17 cellular contexts compared by ENCODE assay signal in the genomic region with DNA sequence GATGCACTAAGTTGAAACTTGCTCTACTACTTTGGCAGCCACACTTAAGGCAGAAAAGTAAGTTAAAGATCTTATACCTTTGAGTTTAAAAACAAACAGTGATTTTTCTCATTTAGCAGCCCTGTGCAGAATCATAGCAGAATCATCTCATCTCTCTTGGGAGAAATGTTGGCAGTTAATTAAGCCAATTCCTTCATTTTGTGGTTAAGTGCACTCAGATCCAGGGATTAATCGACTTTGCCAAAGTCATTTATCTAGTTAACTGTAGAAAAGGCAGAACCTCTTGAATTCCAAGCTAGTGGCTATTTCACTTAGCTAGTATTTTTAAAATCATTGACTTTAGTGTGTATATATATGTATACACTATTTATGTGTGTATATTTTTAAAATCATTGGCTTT.
DNase-seq lines count a peak whose midpoint lies in the region; TF ChIP-seq lines count a peak whose summit lies in the region.
"Had no signal": no experiment of that assay in that cellular context is flagged by ENCODE, and none has a peak within 500 bp of the region (broad histone marks: within the 10 kb centered on the region; RNA-seq: fewer than 3 reads in every experiment).

No MANE protein-coding gene starts in this region.

- CTCF ChIA-PET in activated naive CD4-positive, alpha-beta T cell treated with anti-CD3 and anti-CD28 coated beads, Interleukin-2, amount 10 ng/mL, durations not matched to agents 7 days and 5 days (lab: Charles Lee), result no interaction called here

- H3K27me3 Mint-ChIP-seq in T-helper 2 cell treated with Interferon-gamma antibody and Interleukin-4, amounts not matched to agents 5 μg/mL and 100 μg/mL, for 36 hours (ENCODE audit: low read depth), result no peaks in the 10 kb centered on the region
- no peaks in the 10 kb centered on the region for H3K27me3 Mint-ChIP-seq in activated naive CD4-positive, alpha-beta T cell treated with anti-CD3 and anti-CD28 coated beads, Interleukin-2, amount 10 ng/mL, durations not matched to agents 7 days and 5 days
- H3K27me3 Mint-ChIP-seq: CD4-positive, alpha-beta memory T cell had no signal

- H3K4me3 ChIP-seq in AG10803 (ENCODE audit: low read length) (no peak overlapping the region), retinal pigment epithelial cell (ENCODE audit: low read length) (no peak overlapping the region)
- H3K4me3 ChIP-seq: A549, BLaER1 had no signal

- H3K4me3 Mint-ChIP-seq in T-helper 2 cell treated with Interferon-gamma antibody and Interleukin-4, amounts not matched to agents 5 μg/mL and 100 μg/mL, for 36 hours, result no peak overlapping the region
- no peak overlapping the region for H3K4me3 Mint-ChIP-seq in activated naive CD4-positive, alpha-beta T cell treated with anti-CD3 and anti-CD28 coated beads, Interleukin-2, amount 10 ng/mL, durations not matched to agents 7 days and 5 days
- H3K4me3 Mint-ChIP-seq: CD14-positive monocyte; CD4-positive, alpha-beta memory T cell; HFFc6 had no signal

- DNase-seq in AG10803 (ENCODE audit: low read depth), result peak; percentile 10
- peak; percentile 7 for DNase-seq in amniotic epithelial cell (ENCODE audit: low read depth)
- DNase-seq in fibroblast of peridontal ligament (ENCODE audit: extremely low read depth), result peak; percentile 13
- DNase-seq in retinal pigment epithelial cell (ENCODE audit: low read depth), result peak; percentile 19
- DNase-seq in T-helper 2 cell treated with Interferon-gamma antibody and Interleukin-4, amounts not matched to agents 5 μg/mL and 100 μg/mL, for 36 hours (ENCODE audit: low spot score), result no peak
- DNase-seq in activated naive CD4-positive, alpha-beta T cell treated with anti-CD3 and anti-CD28 coated beads, Interleukin-2, amount 10 ng/mL, durations not matched to agents 7 days and 5 days, result no peak
- no peak for DNase-seq in stimulated activated CD4-positive, alpha-beta T cell treated with anti-CD3 and anti-CD28 coated beads, Interleukin-15, amount 100 ng/mL, for 24 hours
- DNase-seq: CD4-positive, alpha-beta memory T cell; DMS153; DMS79; GDM1; GOT3; H7; HFFc6 had no signal

- no peaks in the 10 kb centered on the region for H3K4me1 Mint-ChIP-seq in T-helper 2 cell treated with Interferon-gamma antibody and Interleukin-4, amounts not matched to agents 5 μg/mL and 100 μg/mL, for 36 hours (ENCODE audit: low read depth)
- no peaks in the 10 kb centered on the region for H3K4me1 Mint-ChIP-seq in activated naive CD4-positive, alpha-beta T cell treated with anti-CD3 and anti-CD28 coated beads, Interleukin-2, amount 10 ng/mL, durations not matched to agents 7 days and 5 days
- H3K4me1 Mint-ChIP-seq: CD4-positive, alpha-beta memory T cell had no signal

- TF ChIP-seq CTCF in AG10803 (conservative IDR thresholded peaks at IDR 0.05; ENCODE audit: low read length), result no peak
- no peak for TF ChIP-seq CTCF in retinal pigment epithelial cell (conservative IDR thresholded peaks at IDR 0.05; ENCODE audit: low read depth, low read length)

- H3K27ac Mint-ChIP-seq in T-helper 2 cell treated with Interferon-gamma antibody and Interleukin-4, amounts not matched to agents 5 μg/mL and 100 μg/mL, for 36 hours, result no peak overlapping the region
- no peak overlapping the region for H3K27ac Mint-ChIP-seq in activated naive CD4-positive, alpha-beta T cell treated with anti-CD3 and anti-CD28 coated beads, Interleukin-2, amount 10 ng/mL, durations not matched to agents 7 days and 5 days
- H3K27ac Mint-ChIP-seq: CD14-positive monocyte; CD4-positive, alpha-beta memory T cell; HFFc6 had no signal

- no peaks in the 10 kb centered on the region for H3K36me3 Mint-ChIP-seq in T-helper 2 cell treated with Interferon-gamma antibody and Interleukin-4, amounts not matched to agents 5 μg/mL and 100 μg/mL, for 36 hours (ENCODE audit: low read depth)
- H3K36me3 Mint-ChIP-seq in activated naive CD4-positive, alpha-beta T cell treated with anti-CD3 and anti-CD28 coated beads, Interleukin-2, amount 10 ng/mL, durations not matched to agents 7 days and 5 days, result no peaks in the 10 kb centered on the region

- peaks cover 20% of the 10 kb centered on the region for H3K9me3 Mint-ChIP-seq in T-helper 2 cell treated with Interferon-gamma antibody and Interleukin-4, amounts not matched to agents 5 μg/mL and 100 μg/mL, for 36 hours
- peaks cover 14% of the 10 kb centered on the region for H3K9me3 Mint-ChIP-seq in activated naive CD4-positive, alpha-beta T cell treated with anti-CD3 and anti-CD28 coated beads, Interleukin-2, amount 10 ng/mL, durations not matched to agents 7 days and 5 days

Comparison
In these comparisons a context has a peak if more than half of its experiments do, and no peak if none do; other contexts are left out.
1. DNase-seq: peak in AG10803 (single experiment), amniotic epithelial cell (single experiment), fibroblast of peridontal ligament (single experiment) and retinal pigment epithelial cell (single experiment); none in T-helper 2 cell treated with Interferon-gamma antibody and Interleukin-4, amounts not matched to agents 5 μg/mL and 100 μg/mL, for 36 hours (single experiment), activated naive CD4-positive, alpha-beta T cell treated with anti-CD3 and anti-CD28 coated beads, Interleukin-2, amount 10 ng/mL, durations not matched to agents 7 days and 5 days (single experiment) and stimulated activated CD4-positive, alpha-beta T cell treated with anti-CD3 and anti-CD28 coated beads, Interleukin-15, amount 100 ng/mL, for 24 hours (single experiment).